10 cellular contexts compared by ENCODE assay signal in genomic region chr7:77157446-77157845, GRCh38. TPM values are rescaled to one million over a fixed set of nuclear protein-coding genes. Genes with fewer than 3 reads are reported as not detected.
DNase-seq lines count a peak whose midpoint lies in the region; ATAC-seq and TF ChIP-seq lines count a peak whose summit lies in the region.
"Had no signal": no experiment of that assay in that cellular context is flagged by ENCODE, and none has a peak within 500 bp of the region (broad histone marks: within the 10 kb centered on the region; RNA-seq: fewer than 3 reads in every experiment).

No MANE protein-coding gene starts in this region.

- in situ Hi-C loops in KBM-7 (cut with MboI; ENCODE audit: low pct_unique_long_range_greater_than_20kb, low sequenced_read_pairs): no loop called here

- 14 to 33% methylated on average over 1 of the region's 1 CpG for WGBS in testis, 2 donors

- no peaks in the 10 kb centered on the region for H3K36me3 Mint-ChIP-seq in activated CD8-positive, alpha-beta T cell treated with anti-CD3 and anti-CD28 coated beads, Interleukin-2, amount 10 ng/mL, durations not matched to agents 7 days and 5 days (ENCODE audit: low read depth)

- ATAC-seq in left ventricle myocardium superior (peak; percentile 45), HG03103 (IDR thresholded peaks at IDR 0.05; ENCODE audit: low read depth, unreplicated experiment) (peak; percentile 49), upper lobe of right lung (peak; percentile 90)
- peak; percentile 62 for ATAC-seq in activated CD8-positive, alpha-beta T cell treated with anti-CD3 and anti-CD28 coated beads, Interleukin-2, amount 10 ng/mL, durations not matched to agents 7 days and 5 days

- POLR2A ChIA-PET in activated CD8-positive, alpha-beta T cell treated with anti-CD3 and anti-CD28 coated beads, Interleukin-2, amount 10 ng/mL, durations not matched to agents 7 days and 5 days (lab: Charles Lee): no interaction called here

- H3K4me1 ChIP-seq in right atrium auricular region (peaks cover 0 to under 1% of the 10 kb centered on the region in 2 donors), upper lobe of right lung (no peaks in the 10 kb centered on the region), testis (peaks cover 3% of the 10 kb centered on the region)

- peak overlapping the region; percentile 90 for H3K27ac Mint-ChIP-seq in activated CD8-positive, alpha-beta T cell treated with anti-CD3 and anti-CD28 coated beads, Interleukin-2, amount 10 ng/mL, durations not matched to agents 7 days and 5 days

- H3K4me3 ChIP-seq in right atrium auricular region (no peak overlapping the region), upper lobe of right lung (no peak overlapping the region), testis (no peak overlapping the region)

- peaks cover 24% of the 10 kb centered on the region for H3K4me1 Mint-ChIP-seq in activated CD8-positive, alpha-beta T cell treated with anti-CD3 and anti-CD28 coated beads, Interleukin-2, amount 10 ng/mL, durations not matched to agents 7 days and 5 days (ENCODE audit: low read depth)

- DNase-seq in left ventricle myocardium superior: no peak
- DNase-seq in right atrium auricular region (ENCODE audit: low spot score): no peak
- DNase-seq in activated CD8-positive, alpha-beta T cell treated with anti-CD3 and anti-CD28 coated beads, Interleukin-2, amount 10 ng/mL, durations not matched to agents 7 days and 5 days: peak; percentile 26
- DNase-seq in upper lobe of right lung: no peak
- no peak for DNase-seq in KBM-7
- DNase-seq in testis: no peak
- no peak for DNase-seq in DMS53 treated with DMSO at 0.1 percent for 48 hours (lab: John Stamatoyannopoulos, UW; ENCODE audit: unreplicated experiment)

- no peak overlapping the region for H3K27ac ChIP-seq in right atrium auricular region
- no peak overlapping the region for H3K27ac ChIP-seq in upper lobe of right lung
- no peak overlapping the region for H3K27ac ChIP-seq in testis

- TF ChIP-seq POLR2A in testis (IDR thresholded peaks at IDR 0.05): no peak

- H3K27me3 ChIP-seq in right atrium auricular region (no peaks in the 10 kb centered on the region), upper lobe of right lung (no peaks in the 10 kb centered on the region), testis (no peaks in the 10 kb centered on the region)

- no peak for TF ChIP-seq CTCF in right atrium auricular region (IDR thresholded peaks at IDR 0.05)
- TF ChIP-seq CTCF in upper lobe of right lung (IDR thresholded peaks at IDR 0.05): no peak
- no peak for TF ChIP-seq CTCF in testis (IDR thresholded peaks at IDR 0.05)

- no peaks in the 10 kb centered on the region for H3K9me3 Mint-ChIP-seq in activated CD8-positive, alpha-beta T cell treated with anti-CD3 and anti-CD28 coated beads, Interleukin-2, amount 10 ng/mL, durations not matched to agents 7 days and 5 days (ENCODE audit: insufficient read depth)

- intact Hi-C loops in left ventricle myocardium superior (cut with micrococcal nuclease): no loop called here
- intact Hi-C loops in upper lobe of right lung (cut with DNase I): no loop called here
- intact Hi-C loops in testis (cut with DNase I; ENCODE audit: low total_unique reads): no loop called here

- CTCF ChIA-PET in activated CD8-positive, alpha-beta T cell treated with anti-CD3 and anti-CD28 coated beads, Interleukin-2, amount 10 ng/mL, durations not matched to agents 7 days and 5 days (lab: Charles Lee): interaction anchor here (0.6 kb wide), 1 partner anchor 90 kb away, joined by 3 read pairs; no protein-coding TSS in a partner anchor

- H3K4me3 Mint-ChIP-seq in activated CD8-positive, alpha-beta T cell treated with anti-CD3 and anti-CD28 coated beads, Interleukin-2, amount 10 ng/mL, durations not matched to agents 7 days and 5 days: peak overlapping the region; percentile 9

- H3K9me3 ChIP-seq in right atrium auricular region: no peaks in the 10 kb centered on the region
- no peaks in the 10 kb centered on the region for H3K9me3 ChIP-seq in upper lobe of right lung
- H3K9me3 ChIP-seq in testis: no peaks in the 10 kb centered on the region

- H3K27me3 Mint-ChIP-seq in activated CD8-positive, alpha-beta T cell treated with anti-CD3 and anti-CD28 coated beads, Interleukin-2, amount 10 ng/mL, durations not matched to agents 7 days and 5 days (ENCODE audit: low read depth): no peaks in the 10 kb centered on the region

- H3K36me3 ChIP-seq in right atrium auricular region (no peaks in the 10 kb centered on the region), upper lobe of right lung (no peaks in the 10 kb centered on the region), testis (ENCODE audit: low read depth, missing control alignments) (no peaks in the 10 kb centered on the region)

RNA-seq across cellular contexts. Expression of gene CCDC146, which starts 35.0 kb away (rescaled TPM):
- total RNA-seq in left ventricle myocardium superior (11.0 TPM), right atrium auricular region (10 to 100 TPM in 1 of 2 donors, 1 to 10 TPM in 1; 3.6 to 12.7 TPM), upper lobe of right lung (4.3 TPM), testis (10 to 100 TPM; 34.3 to 35.7 TPM)
- total RNA-seq in activated CD8-positive, alpha-beta T cell treated with anti-CD3 and anti-CD28 coated beads, Interleukin-2, amount 10 ng/mL, durations not matched to agents 7 days and 5 days: 10 to 100 TPM; 10.7 to 12.9 TPM
- 20.9 TPM for polyA plus RNA-seq in testis (ENCODE audit: insufficient read depth, low read depth, low replicate concordance)

RNA-seq across cellular contexts. Expression of gene FGL2, which starts 42.2 kb away (rescaled TPM):
- total RNA-seq in left ventricle myocardium superior (11.9 TPM), right atrium auricular region (10 to 100 TPM; 13.3 to 18.0 TPM), upper lobe of right lung (32.1 TPM), testis (1 to 10 TPM; 2.0 to 8.4 TPM)
- 1 to 10 TPM; 1.6 TPM for total RNA-seq in activated CD8-positive, alpha-beta T cell treated with anti-CD3 and anti-CD28 coated beads, Interleukin-2, amount 10 ng/mL, durations not matched to agents 7 days and 5 days
- polyA plus RNA-seq in testis (ENCODE audit: insufficient read depth, low read depth, low replicate concordance): 18.3 TPM
- total RNA-seq: Daoy, glomerular endothelial cell had no signal
